ENCODE assay signal across 18 cellular contexts in the genomic region with DNA sequence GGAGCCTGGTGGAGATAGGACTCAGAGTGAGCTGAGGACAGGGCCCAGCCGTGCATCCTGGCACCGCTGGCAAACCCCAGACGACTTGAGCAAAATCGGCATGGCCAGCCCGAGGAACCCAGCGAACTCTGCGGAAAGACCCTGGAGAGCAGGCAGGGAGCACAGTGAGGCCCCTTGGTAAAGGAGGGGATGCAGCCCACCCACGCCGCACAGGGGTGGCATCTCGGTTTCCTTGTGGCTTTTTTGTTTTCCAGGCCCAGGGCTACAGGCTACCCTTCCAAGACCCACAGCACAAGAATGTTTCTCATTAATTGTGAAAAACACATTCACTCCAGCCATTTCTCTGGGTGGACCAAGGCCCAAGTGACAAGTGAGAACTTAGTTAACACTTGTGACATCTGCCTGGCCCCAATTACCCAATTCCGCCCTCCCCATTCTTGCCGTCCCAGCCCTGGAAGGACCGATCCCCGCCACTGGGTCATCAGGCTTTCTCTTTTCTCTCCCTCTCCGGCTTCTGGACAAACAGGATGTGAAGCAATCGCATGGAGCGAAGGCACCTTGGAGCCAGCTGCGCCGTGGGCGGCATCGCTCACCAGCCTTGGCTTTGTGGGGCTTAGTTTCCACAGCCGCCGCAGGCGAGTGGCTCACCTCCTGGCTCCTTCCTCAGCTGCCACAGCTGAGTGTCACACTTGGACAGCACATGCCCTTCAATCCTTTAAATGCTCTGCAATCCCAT.
A peak's percentile ranks its signal among the peaks of the same experiment; 100 is the strongest.
DNase-seq lines count a peak whose midpoint lies in the region; ATAC-seq, FAIRE-seq and TF ChIP-seq lines count a peak whose summit lies in the region.
"Had no signal": no experiment of that assay in that cellular context is flagged by ENCODE, and none has a peak within 500 bp of the region (broad histone marks: within the 10 kb centered on the region; RNA-seq: fewer than 3 reads in every experiment).

No MANE protein-coding gene starts in this region.

- no peaks in the 10 kb centered on the region for H3K9me3 ChIP-seq in BLaER1 treated with 17β-estradiol and CSF1 and Interleukin-3, amounts not matched to agents 10 nM and 100 nM (replicated peaks in 1 of 11)
- H3K9me3 ChIP-seq in breast epithelium: no peaks in the 10 kb centered on the region
- H3K9me3 ChIP-seq: BE2C, tibial nerve had no signal

- H3K27me3 ChIP-seq in BLaER1 treated with 17β-estradiol and CSF1 and Interleukin-3, amounts not matched to agents 10 nM and 100 nM: peaks cover 0 to 24% (median 0%) of the 10 kb centered on the region in 11 experiments; a peak in 6 of 22 replicates
- H3K27me3 ChIP-seq in breast epithelium: no peaks in the 10 kb centered on the region
- H3K27me3 ChIP-seq: BE2C, tibial nerve had no signal

- ATAC-seq in HG03460 (IDR thresholded peaks at IDR 0.05; ENCODE audit: unreplicated experiment): no peak
- ATAC-seq: left lobe of liver had no signal

- FAIRE-seq in frontal cortex (lab: Jason Lieb, UNC): no peak
- FAIRE-seq: H54 had no signal

- TF ChIP-seq POLR2A in breast epithelium (IDR thresholded peaks at IDR 0.05): no peak

- H3K27ac ChIP-seq in BLaER1 treated with 17β-estradiol and CSF1 and Interleukin-3, amounts not matched to agents 10 nM and 100 nM: peak overlapping the region in 2 of 11 experiments; percentile 2 to 28; a peak in 2 of 22 replicates
- peak overlapping the region; percentile 79 to 84 for H3K27ac ChIP-seq in breast epithelium
- H3K27ac ChIP-seq: tibial nerve had no signal

- intact Hi-C loops in breast epithelium (cut with DNase I; ENCODE audit: low total_unique reads): no loop called here

- H3K4me3 Mint-ChIP-seq in neural crest cell: no peak overlapping the region
- H3K4me3 Mint-ChIP-seq: activated T-helper 1 cell treated with anti-CD3 and anti-CD28 coated beads, Interleukin-12 subunit alpha, Interleukin-12 subunit beta, Interleukin-2, Interleukin-4 antibody, amounts not matched to agents 30 ng/mL and 10 ng/mL and 1 ng/mL, durations not matched to agents 14 hours and 24 hours and 36 hours had no signal

- H3K36me3 Mint-ChIP-seq in neural crest cell (ENCODE audit: low read depth): no peaks in the 10 kb centered on the region

- peaks cover 27 to 56% (median 42%) of the 10 kb centered on the region in 10 experiments for H3K4me1 ChIP-seq in BLaER1 treated with 17β-estradiol and CSF1 and Interleukin-3, amounts not matched to agents 10 nM and 100 nM
- H3K4me1 ChIP-seq in breast epithelium: no peaks in the 10 kb centered on the region
- H3K4me1 ChIP-seq: BE2C had no signal

- H3K9me3 Mint-ChIP-seq in neural crest cell: no peaks in the 10 kb centered on the region
- H3K9me3 Mint-ChIP-seq: activated T-helper 1 cell treated with anti-CD3 and anti-CD28 coated beads, Interleukin-12 subunit alpha, Interleukin-12 subunit beta, Interleukin-2, Interleukin-4 antibody, amounts not matched to agents 30 ng/mL and 10 ng/mL and 1 ng/mL, durations not matched to agents 14 hours and 24 hours and 36 hours had no signal

- H3K4me3 ChIP-seq in BLaER1 treated with 17β-estradiol and CSF1 and Interleukin-3, amounts not matched to agents 10 nM and 100 nM: no peak overlapping the region
- H3K4me3 ChIP-seq in breast epithelium: peak overlapping the region in 1 of 3 donors; percentile 13
- H3K4me3 ChIP-seq: tibial nerve had no signal

- no peak for TF ChIP-seq CTCF in breast epithelium (IDR thresholded peaks at IDR 0.05)
- no peak for TF ChIP-seq CTCF in neural crest cell (conservative IDR thresholded peaks at IDR 0.05)

- peak; percentile 8 for DNase-seq in HS-5 (ENCODE audit: low read depth)
- DNase-seq in breast epithelium (ENCODE audit: low spot score in 2 of 2): peak in 1 of 2 donors; percentile 86
- DNase-seq in neural crest cell (ENCODE audit: low read depth, low spot score): no peak
- no peak for DNase-seq in frontal cortex (ENCODE audit: low spot score in 2 of 2)
- DNase-seq in stimulated activated naive CD4-positive, alpha-beta T cell treated with Interleukin-2 at 50 U/mL for 16 hours (lab: John Stamatoyannopoulos, UW): no peak
- DNase-seq in activated T-cell treated with anti-CD3 and anti-CD28 coated beads for 4 hours: no peak
- DNase-seq: activated CD4-positive, alpha-beta T cell treated with anti-CD3 and anti-CD28 coated beads, Interleukin-2, amount 50 U/mL, for 4 hours; BE2C; DMS79; NCI-H1105; NCI-H2171; stimulated activated CD4-positive, alpha-beta T cell treated with anti-CD3 and anti-CD28 coated beads, Interleukin-2, amount 100 ng/mL, for 24 hours had no signal

- H3K27me3 Mint-ChIP-seq in neural crest cell (ENCODE audit: low read depth): no peaks in the 10 kb centered on the region

- H3K4me2 ChIP-seq in BLaER1 treated with 17β-estradiol and CSF1 and Interleukin-3, amounts not matched to agents 10 nM and 100 nM: peak overlapping the region in 9 of 11 experiments; percentile 16 to 54 (median 37); a peak in 12 of 22 replicates

- no peak overlapping the region for H3K9ac ChIP-seq in BLaER1 treated with 17β-estradiol and CSF1 and Interleukin-3, amounts not matched to agents 10 nM and 100 nM

- H3K4me1 Mint-ChIP-seq in neural crest cell: peaks cover 17% of the 10 kb centered on the region

- peaks cover 0 to 38% (median 0%) of the 10 kb centered on the region in 11 experiments; a peak in 5 of 22 replicates for H4K20me1 ChIP-seq in BLaER1 treated with 17β-estradiol and CSF1 and Interleukin-3, amounts not matched to agents 10 nM and 100 nM

- H3K27ac Mint-ChIP-seq in neural crest cell (ENCODE audit: unreplicated experiment): peak overlapping the region; percentile 62
- H3K27ac Mint-ChIP-seq: activated T-helper 1 cell treated with anti-CD3 and anti-CD28 coated beads, Interleukin-12 subunit alpha, Interleukin-12 subunit beta, Interleukin-2, Interleukin-4 antibody, amounts not matched to agents 30 ng/mL and 10 ng/mL and 1 ng/mL, durations not matched to agents 14 hours and 24 hours and 36 hours had no signal

- no peaks in the 10 kb centered on the region for H3K36me3 ChIP-seq in BLaER1 treated with 17β-estradiol and CSF1 and Interleukin-3, amounts not matched to agents 10 nM and 100 nM
- H3K36me3 ChIP-seq in breast epithelium: no peaks in the 10 kb centered on the region
- H3K36me3 ChIP-seq: BE2C had no signal
